Comparison of ENCODE assay signal across 8 cellular contexts in genomic region chr19:6590458-6591319, GRCh38. TPM values are rescaled to one million over a fixed set of nuclear protein-coding genes. Genes with fewer than 3 reads are reported as not detected.
DNase-seq lines count a peak whose midpoint lies in the region; ATAC-seq and TF ChIP-seq lines count a peak whose summit lies in the region.

CD70 (minus strand) TSS chr19:6591150; CDS start chr19:6591002, 148 bp downstream.

- 2% methylated on average over 32 of the region's 49 CpGs for WGBS in esophagus muscularis mucosa
- WGBS in spleen, 5 donors, result 1% methylated on average over 47 to 49 of the region's 49 CpGs

- H3K4me1 ChIP-seq in CD4-positive, alpha-beta memory T cell (ENCODE audit: insufficient read depth, low read length), result peaks cover 56% of the 10 kb centered on the region
- H3K4me1 ChIP-seq in HUES48 (ENCODE audit: control insufficient read depth, insufficient read depth, low read length) (peaks cover 11% of the 10 kb centered on the region; the same call in 1 of the 2 replicates), esophagus muscularis mucosa (peaks cover 0 to 44% (median 31%) of the 10 kb centered on the region in 4 donors), spleen (peaks cover 23 to 58% (median 49%) of the 10 kb centered on the region in 6 donors)

- no peak for TF ChIP-seq EP300 in esophagus muscularis mucosa (IDR thresholded peaks at IDR 0.05)

- CTCF ChIA-PET in CD4-positive, alpha-beta memory T cell (lab: Charles Lee; ENCODE audit: partially characterized antibody), result no interaction called here
- CTCF ChIA-PET in activated CD4-positive, alpha-beta memory T cell treated with anti-CD3 and anti-CD28 coated beads for 36 hours (lab: Charles Lee), result interaction anchor here (1.2 kb wide), 1 partner anchor 74 kb away, joined by 3 read pairs; no protein-coding TSS in a partner anchor

- H3K27me3 Mint-ChIP-seq in CD4-positive, alpha-beta memory T cell, result peaks cover 38 to 47% of the 10 kb centered on the region in 2 donors
- peaks cover 54% of the 10 kb centered on the region for H3K27me3 Mint-ChIP-seq in activated CD4-positive, alpha-beta memory T cell treated with anti-CD3 and anti-CD28 coated beads for 36 hours

- H3K9ac ChIP-seq in HUES48 (ENCODE audit: low read depth, low read length), result no peak within 1 kb of the TSS

- ATAC-seq in HG02884 (IDR thresholded peaks at IDR 0.05; ENCODE audit: unreplicated experiment), result no peak

- no peak within 1 kb of the TSS for H3K27ac ChIP-seq in CD4-positive, alpha-beta memory T cell (ENCODE audit: low read depth, low read length)
- H3K27ac ChIP-seq in HUES48 (ENCODE audit: low read depth, low read length), result no peak within 1 kb of the TSS
- no peak within 1 kb of the TSS for H3K27ac ChIP-seq in esophagus muscularis mucosa (replicated peaks in 1 of 4)
- H3K27ac ChIP-seq in spleen, result peak within 1 kb of the TSS in 4 of 8 donors; percentile 10 to 46 (median 24)

- H3K27me3 ChIP-seq in CD4-positive, alpha-beta memory T cell (ENCODE audit: insufficient read depth, low read length), result peaks cover 31% of the 10 kb centered on the region
- H3K27me3 ChIP-seq in HUES48 (ENCODE audit: control insufficient read depth, insufficient read depth, low read length), result peaks cover 73% of the 10 kb centered on the region
- H3K27me3 ChIP-seq in esophagus muscularis mucosa, result peaks cover 0 to 97% (median 36%) of the 10 kb centered on the region in 4 donors
- peaks cover 7 to 100% (median 57%) of the 10 kb centered on the region in 7 donors for H3K27me3 ChIP-seq in spleen (replicated peaks in 1 of 7)

- peak within 1 kb of the TSS; percentile 14 to 34 for H3K4me3 ChIP-seq in CD4-positive, alpha-beta memory T cell (ENCODE audit: low read length in 2 of 2)
- H3K4me3 ChIP-seq in HUES48 (ENCODE audit: low read depth, low read length) (peak within 1 kb of the TSS; percentile 61), esophagus muscularis mucosa (peak within 1 kb of the TSS; percentile 9 to 46 (median 20)), spleen (peak within 1 kb of the TSS; percentile 9 to 67 (median 31))

- POLR2A ChIA-PET in CD4-positive, alpha-beta memory T cell (lab: Charles Lee; ENCODE audit: partially characterized antibody), result no interaction called here
- POLR2A ChIA-PET in activated CD4-positive, alpha-beta memory T cell treated with anti-CD3 and anti-CD28 coated beads for 36 hours (lab: Charles Lee), result no interaction called here

- TF ChIP-seq POLR2A in esophagus muscularis mucosa (IDR thresholded peaks at IDR 0.05; ENCODE audit: low read depth), result no peak
- no peak for TF ChIP-seq POLR2A in spleen (IDR thresholded peaks at IDR 0.05)

- peak within 1 kb of the TSS; percentile 12 to 77 (median 47) for H3K27ac Mint-ChIP-seq in CD4-positive, alpha-beta memory T cell
- H3K27ac Mint-ChIP-seq in activated CD4-positive, alpha-beta memory T cell treated with anti-CD3 and anti-CD28 coated beads for 36 hours, result no peak within 1 kb of the TSS

- peaks cover 30 to 66% (median 48%) of the 10 kb centered on the region in 4 donors for H3K4me1 Mint-ChIP-seq in CD4-positive, alpha-beta memory T cell
- H3K4me1 Mint-ChIP-seq in activated CD4-positive, alpha-beta memory T cell treated with anti-CD3 and anti-CD28 coated beads for 36 hours (ENCODE audit: low read depth), result peaks cover 62% of the 10 kb centered on the region

- no peaks in the 10 kb centered on the region for H3K36me3 Mint-ChIP-seq in CD4-positive, alpha-beta memory T cell
- H3K36me3 Mint-ChIP-seq in activated CD4-positive, alpha-beta memory T cell treated with anti-CD3 and anti-CD28 coated beads for 36 hours, result no peaks in the 10 kb centered on the region

- intact Hi-C loops in CD4-positive, alpha-beta memory T cell (cut with micrococcal nuclease), result no loop called here
- intact Hi-C loops in activated CD4-positive, alpha-beta memory T cell treated with anti-CD3 and anti-CD28 coated beads for 36 hours (cut with micrococcal nuclease), result loop anchor here (5.0 kb wide), 2 partner anchors 38 to 58 kb away; partner anchors contain the start of gene TNFSF9
- intact Hi-C loops in esophagus muscularis mucosa (cut with DNase I) (no loop called here), spleen (cut with DNase I; ENCODE audit: low total_unique reads) (no loop called here)

- H3K36me3 ChIP-seq in CD4-positive, alpha-beta memory T cell (ENCODE audit: insufficient read depth, low read length), result no peaks in the 10 kb centered on the region
- H3K36me3 ChIP-seq in HUES48 (ENCODE audit: control insufficient read depth, insufficient read depth, low read length) (no peaks in the 10 kb centered on the region), esophagus muscularis mucosa (no peaks in the 10 kb centered on the region), spleen (no peaks in the 10 kb centered on the region)

- peak; percentile 35 to 70 (median 40) for DNase-seq in CD4-positive, alpha-beta memory T cell
- DNase-seq in GM20000 (ENCODE audit: low spot score) (peak; percentile 81), esophagus muscularis mucosa (ENCODE audit: extremely low spot score) (no peak), spleen (peak; percentile 86), NCI-H69 (lab: John Stamatoyannopoulos, UW) (no peak)
- peak; percentile 74 for DNase-seq in activated CD4-positive, alpha-beta memory T cell treated with anti-CD3 and anti-CD28 coated beads for 36 hours

- no peak for TF ChIP-seq CTCF in GM20000 (IDR thresholded peaks at IDR 0.05; ENCODE audit: extremely low read depth, missing control alignments)
- no peak for TF ChIP-seq CTCF in esophagus muscularis mucosa (IDR thresholded peaks at IDR 0.05)
- TF ChIP-seq CTCF in spleen (IDR thresholded peaks at IDR 0.05 in 8 of 11, conservative IDR thresholded peaks at IDR 0.05 in 3 of 11), result no peak

- peaks cover 0 to 4% (median 0%) of the 10 kb centered on the region in 8 donors for H3K9me3 Mint-ChIP-seq in CD4-positive, alpha-beta memory T cell
- H3K9me3 Mint-ChIP-seq in activated CD4-positive, alpha-beta memory T cell treated with anti-CD3 and anti-CD28 coated beads for 36 hours, result no peaks in the 10 kb centered on the region

- peak within 1 kb of the TSS; percentile 77 to 92 (median 86) for H3K4me3 Mint-ChIP-seq in CD4-positive, alpha-beta memory T cell
- H3K4me3 Mint-ChIP-seq in activated CD4-positive, alpha-beta memory T cell treated with anti-CD3 and anti-CD28 coated beads for 36 hours, result peak within 1 kb of the TSS; percentile 71

- H3K9me3 ChIP-seq in CD4-positive, alpha-beta memory T cell (ENCODE audit: control insufficient read depth in 1 of 2, low read length in 2 of 2), result no peaks in the 10 kb centered on the region
- H3K9me3 ChIP-seq in HUES48 (ENCODE audit: control insufficient read depth, insufficient read depth, low read length) (peaks cover 5% of the 10 kb centered on the region; the same call in 1 of the 2 replicates), esophagus muscularis mucosa (no peaks in the 10 kb centered on the region), spleen (no peaks in the 10 kb centered on the region)

RNA-seq across cellular contexts. Expression of gene CD70, which starts in this region (rescaled TPM):
- 1 to 10 TPM; 1.9 to 3.0 TPM for total RNA-seq in CD4-positive, alpha-beta memory T cell
- polyA plus RNA-seq in CD4-positive, alpha-beta memory T cell, result 1 to 10 TPM; 1.8 to 1.9 TPM
- 10 to 100 TPM in 1 of 2 experiments, 1 to 10 TPM in 1; 8.4 to 10.7 TPM for total RNA-seq in activated CD4-positive, alpha-beta memory T cell treated with anti-CD3 and anti-CD28 coated beads for 36 hours
- total RNA-seq in esophagus muscularis mucosa (under 1 TPM in 2 of 4 donors, not detected in 2; 0.52 to 0.84 TPM), spleen (1 to 10 TPM in 6 of 7 donors, under 1 TPM in 1; 0.69 to 7.3 (median 3.0) TPM)
- polyA plus RNA-seq in spleen, result 1 to 10 TPM; 3.6 to 6.6 (median 3.9) TPM

Comparison
In these comparisons a context has a peak if more than half of its experiments do, and no peak if none do; other contexts are left out.
1. DNase-seq: peak in CD4-positive, alpha-beta memory T cell (5 of 5), GM20000 (single experiment), activated CD4-positive, alpha-beta memory T cell treated with anti-CD3 and anti-CD28 coated beads for 36 hours (single experiment) and spleen (single experiment); none in esophagus muscularis mucosa (single experiment) and NCI-H69 (single experiment).
2. Peak in every context shown above with its lines, with median percentiles within 50 percentile points of each other: H3K4me3 ChIP-seq.